Comparison of ENCODE assay signal across 13 cellular contexts in the genomic region with DNA sequence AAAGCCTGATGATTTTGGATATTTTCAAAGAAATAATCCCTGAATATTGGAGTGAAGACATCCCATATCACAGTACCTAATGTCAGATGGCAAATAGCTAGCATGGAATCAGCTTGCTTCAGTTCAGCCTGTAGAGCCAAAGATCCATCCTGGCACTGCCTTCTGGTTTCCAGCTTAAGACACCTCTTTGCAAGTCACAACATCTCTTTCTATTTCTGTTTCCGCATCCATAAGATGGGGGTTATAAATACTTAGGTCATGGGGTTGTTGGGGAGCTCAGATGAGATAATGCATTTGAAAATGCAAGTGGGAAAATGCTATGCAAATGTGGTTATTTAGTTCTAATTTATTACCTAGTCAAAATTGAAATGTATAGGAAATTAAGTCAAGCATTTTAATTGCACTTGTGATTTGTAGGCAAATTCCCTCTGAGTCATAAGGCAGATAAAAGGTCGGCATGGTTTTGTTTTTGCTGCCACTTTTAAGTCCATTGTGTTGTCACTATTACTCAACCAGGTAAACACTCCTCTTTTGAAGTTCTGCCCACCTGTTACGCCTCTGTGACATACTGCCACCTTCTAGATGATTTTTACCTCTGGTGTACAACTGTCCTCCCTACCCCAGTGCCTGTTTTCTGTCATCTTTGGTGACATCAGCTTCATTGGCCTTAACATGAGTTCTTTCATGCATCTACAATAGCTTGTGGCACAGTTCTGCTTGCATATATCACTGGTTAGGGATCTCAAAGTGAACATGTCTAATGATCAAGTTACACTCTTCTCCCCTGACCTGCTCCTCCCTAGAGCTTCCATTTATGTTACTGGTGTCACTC.
DNase-seq lines count a peak whose midpoint lies in the region; ATAC-seq and TF ChIP-seq lines count a peak whose summit lies in the region.
"Had no signal": no experiment of that assay in that cellular context is flagged by ENCODE, and none has a peak within 500 bp of the region (broad histone marks: within the 10 kb centered on the region; RNA-seq: fewer than 3 reads in every experiment).

No MANE protein-coding gene starts in this region.

- H3K27ac Mint-ChIP-seq in T-helper 17 cell: no peak overlapping the region
- H3K27ac Mint-ChIP-seq in CD8-positive, alpha-beta T cell: no peak overlapping the region

- intact Hi-C loops in CD8-positive, alpha-beta T cell (cut with DNase I, micrococcal nuclease): no loop called here

- H3K27me3 ChIP-seq in CD8-positive, alpha-beta T cell (ENCODE audit: insufficient read depth, low read length): no peaks in the 10 kb centered on the region
- H3K27me3 ChIP-seq: neural progenitor cell had no signal

- POLR2A ChIA-PET in CD8-positive, alpha-beta T cell (lab: Charles Lee): no interaction called here

- H3K9me3 ChIP-seq in T-helper 17 cell (ENCODE audit: control insufficient read depth, low read length, poor library complexity, severe bottlenecking): no peaks in the 10 kb centered on the region
- H3K9me3 ChIP-seq in CD8-positive, alpha-beta T cell (ENCODE audit: low read length): no peaks in the 10 kb centered on the region
- H3K9me3 ChIP-seq: thoracic aorta had no signal

- H3K4me3 Mint-ChIP-seq in T-helper 17 cell: peak overlapping the region; percentile 6
- no peak overlapping the region for H3K4me3 Mint-ChIP-seq in CD8-positive, alpha-beta T cell
- H3K4me3 Mint-ChIP-seq: CD4-positive, CD25-positive, alpha-beta regulatory T cell; neural progenitor cell had no signal

- H3K4me3 ChIP-seq in CD8-positive, alpha-beta T cell (ENCODE audit: low read depth, low read length): no peak overlapping the region
- H3K4me3 ChIP-seq: neural progenitor cell, thoracic aorta had no signal

- H3K27me3 Mint-ChIP-seq in T-helper 17 cell: no peaks in the 10 kb centered on the region
- no peaks in the 10 kb centered on the region for H3K27me3 Mint-ChIP-seq in CD8-positive, alpha-beta T cell (ENCODE audit: low read depth)
- H3K27me3 Mint-ChIP-seq: CD4-positive, CD25-positive, alpha-beta regulatory T cell had no signal

- no peaks in the 10 kb centered on the region for H3K36me3 ChIP-seq in CD8-positive, alpha-beta T cell (ENCODE audit: insufficient read depth, low read length)
- H3K36me3 ChIP-seq: neural progenitor cell, thoracic aorta had no signal

- no peaks in the 10 kb centered on the region for H3K9me3 Mint-ChIP-seq in CD8-positive, alpha-beta T cell
- H3K9me3 Mint-ChIP-seq: neural progenitor cell had no signal

- ATAC-seq in T-helper 17 cell (no peak), HG03045 (IDR thresholded peaks at IDR 0.05; ENCODE audit: unreplicated experiment) (no peak)
- no peak for ATAC-seq in CD8-positive, alpha-beta T cell

- H3K4me1 Mint-ChIP-seq in T-helper 17 cell: peaks cover 19% of the 10 kb centered on the region
- peaks cover 39% of the 10 kb centered on the region for H3K4me1 Mint-ChIP-seq in CD8-positive, alpha-beta T cell (ENCODE audit: low read depth)

- peak; percentile 23 for DNase-seq in stimulated activated CD4-positive, alpha-beta T cell treated with anti-CD3 and anti-CD28 coated beads, Interleukin-1b, Interleukin-23, amount 100 ng/mL, for 48 hours
- no peak for DNase-seq in stimulated activated CD4-positive, alpha-beta T cell treated with anti-CD3 and anti-CD28 coated beads, Interleukin-4, amount 100 ng/mL, for 4 hours
- DNase-seq in LoVo (ENCODE audit: low spot score) (peak; percentile 78), T-helper 17 cell (no peak), NCI-H2227 (lab: John Stamatoyannopoulos, UW; ENCODE audit: unreplicated experiment) (no peak), T-helper 9 cell (no peak)
- no peak for DNase-seq in CD8-positive, alpha-beta T cell
- DNase-seq: anterior cingulate cortex, HCEC 1CT had no signal

- no peaks in the 10 kb centered on the region for H3K4me1 ChIP-seq in CD8-positive, alpha-beta T cell (ENCODE audit: insufficient read depth, low read length)

- TF ChIP-seq CTCF in CD8-positive, alpha-beta T cell (IDR thresholded peaks at IDR 0.05): no peak

- no peak overlapping the region for H3K27ac ChIP-seq in CD8-positive, alpha-beta T cell (ENCODE audit: low read depth, low read length)
- H3K27ac ChIP-seq: neural progenitor cell, thoracic aorta had no signal

- H3K36me3 Mint-ChIP-seq in T-helper 17 cell (ENCODE audit: low read depth): no peaks in the 10 kb centered on the region
- H3K36me3 Mint-ChIP-seq in CD8-positive, alpha-beta T cell: peaks cover 30% of the 10 kb centered on the region

- CTCF ChIA-PET in CD8-positive, alpha-beta T cell (lab: Charles Lee): no interaction called here

Comparison
In these comparisons a context has a peak if more than half of its experiments do, and no peak if none do; other contexts are left out.
1. DNase-seq: peak in stimulated activated CD4-positive, alpha-beta T cell treated with anti-CD3 and anti-CD28 coated beads, Interleukin-1b, Interleukin-23, amount 100 ng/mL, for 48 hours (single experiment) and LoVo (single experiment); none in stimulated activated CD4-positive, alpha-beta T cell treated with anti-CD3 and anti-CD28 coated beads, Interleukin-4, amount 100 ng/mL, for 4 hours (0 of 2), T-helper 17 cell (0 of 3), CD8-positive, alpha-beta T cell (0 of 7), NCI-H2227 (single experiment) and T-helper 9 cell (single experiment).